Comparison of ENCODE assay signal across 16 cellular contexts in the genomic region with DNA sequence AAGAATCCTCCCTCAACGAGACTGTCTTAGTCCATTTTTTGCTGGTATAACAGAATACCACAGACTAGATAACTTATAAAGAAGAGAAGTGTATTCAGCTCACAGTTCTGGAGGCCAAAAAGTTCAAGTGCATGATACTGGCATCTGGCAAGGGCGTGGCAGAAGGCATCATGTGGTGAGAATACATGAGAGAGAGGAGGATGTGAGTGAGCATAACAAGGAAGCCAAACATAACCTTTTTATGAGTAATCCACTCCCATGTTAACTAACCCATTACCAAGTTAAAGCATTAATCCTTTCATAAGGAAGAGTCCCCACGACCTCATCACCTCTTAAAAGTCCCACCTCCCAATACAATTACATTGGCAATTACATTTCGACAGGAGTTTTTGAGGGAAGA.
DNase-seq lines count a peak whose midpoint lies in the region; ATAC-seq, FAIRE-seq and TF ChIP-seq lines count a peak whose summit lies in the region.
"Had no signal": no experiment of that assay in that cellular context is flagged by ENCODE, and none has a peak within 500 bp of the region (broad histone marks: within the 10 kb centered on the region; RNA-seq: fewer than 3 reads in every experiment).

No MANE protein-coding gene starts in this region.

- no peaks in the 10 kb centered on the region for H3K4me1 ChIP-seq in RWPE2 (ENCODE audit: insufficient read depth, poor library complexity, severe bottlenecking)

- intact Hi-C loops in sciatic nerve (cut with DNase I), result no loop called here

- no peak for TF ChIP-seq POLR2A in H54 (IDR thresholded peaks at IDR 0.05; ENCODE audit: low read depth, low read length)

- H3K27ac ChIP-seq in RWPE2 (ENCODE audit: poor library complexity, severe bottlenecking), result no peak overlapping the region

- H3K27me3 ChIP-seq in RWPE2 (ENCODE audit: insufficient read depth, poor library complexity, severe bottlenecking), result no peaks in the 10 kb centered on the region

- peak; percentile 23 for FAIRE-seq in H54 (lab: Jason Lieb, UNC)
- FAIRE-seq: GM12891, H1 had no signal

- ATAC-seq in RWPE2 (ENCODE audit: low read depth), result peak; percentile 25; the same call in 1 of the 3 replicates
- no peak for ATAC-seq in sciatic nerve
- no peak for ATAC-seq in GM21367 (IDR thresholded peaks at IDR 0.05; ENCODE audit: unreplicated experiment)
- ATAC-seq: CD8-positive, alpha-beta T cell; Panc1 had no signal

- H3K36me3 ChIP-seq in RWPE2 (ENCODE audit: low read depth), result no peaks in the 10 kb centered on the region

- DNase-seq in AG20443 (ENCODE audit: low spot score) (peak; percentile 18), H54 (ENCODE audit: insufficient read length, low spot score) (no peak), RWPE2 (ENCODE audit: low spot score) (no peak), glomerular visceral epithelial cell (ENCODE audit: extremely low spot score) (peak; percentile 12), sciatic nerve (ENCODE audit: low spot score) (no peak), GM19240 (ENCODE audit: insufficient read length, low spot score) (no peak), RKO (ENCODE audit: low spot score) (no peak)
- DNase-seq: CD8-positive, alpha-beta T cell; NCI-H1105 treated with DMSO at 0.1 percent for 48 hours; NCI-H187; NCI-H446; SHP77 treated with DMSO at 0.1 percent for 48 hours had no signal

- H3K4me3 ChIP-seq in RWPE2 (ENCODE audit: severe bottlenecking), result no peak overlapping the region

- no peak for TF ChIP-seq CTCF in RWPE2 (IDR thresholded peaks at IDR 0.05; ENCODE audit: poor library complexity, severe bottlenecking)

- no peaks in the 10 kb centered on the region for H3K9me3 ChIP-seq in RWPE2 (ENCODE audit: severe bottlenecking)

Comparison
In these comparisons a context has a peak if more than half of its experiments do, and no peak if none do; other contexts are left out.
1. DNase-seq: peak in AG20443 (single experiment) and glomerular visceral epithelial cell (single experiment); none in H54 (single experiment), RWPE2 (single experiment), sciatic nerve (single experiment), GM19240 (single experiment) and RKO (single experiment).